1 cellular context compared by ENCODE assay signal in genomic region chr18:49813321-49814146, GRCh38.
TF ChIP-seq lines count a peak whose summit lies in the region.

Gene ACAA2, minus strand, starts transcription at chr18:49813533. Its CDS starts 49 bp downstream, at chr18:49813484.

TF ChIP-seq in HepG2, 621 proteins besides CTCF, POLR2A, EP300 and RAD21 (continued from another document and continues in another):
- TF ChIP-seq, protein P1, sequence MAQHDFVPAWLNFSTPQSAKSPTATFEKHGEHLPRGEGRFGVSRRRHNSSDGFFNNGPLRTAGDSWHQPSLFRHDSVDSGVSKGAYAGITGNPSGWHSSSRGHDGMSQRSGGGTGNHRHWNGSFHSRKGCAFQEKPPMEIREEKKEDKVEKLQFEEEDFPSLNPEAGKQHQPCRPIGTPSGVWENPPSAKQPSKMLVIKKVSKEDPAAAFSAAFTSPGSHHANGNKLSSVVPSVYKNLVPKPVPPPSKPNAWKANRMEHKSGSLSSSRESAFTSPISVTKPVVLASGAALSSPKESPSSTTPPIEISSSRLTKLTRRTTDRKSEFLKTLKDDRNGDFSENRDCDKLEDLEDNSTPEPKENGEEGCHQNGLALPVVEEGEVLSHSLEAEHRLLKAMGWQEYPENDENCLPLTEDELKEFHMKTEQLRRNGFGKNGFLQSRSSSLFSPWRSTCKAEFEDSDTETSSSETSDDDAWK (CRISPR knock-in tag; IDR thresholded peaks at IDR 0.05) = no peak
- peak; percentile 74; the same call in 1 of the 2 replicates for TF ChIP-seq NRL (CRISPR knock-in tag; IDR thresholded peaks at IDR 0.05; ENCODE audit: borderline replicate concordance)
- TF ChIP-seq ZNF556 (CRISPR knock-in tag; IDR thresholded peaks at IDR 0.05; ENCODE audit: borderline replicate concordance) = no peak; the same call in 1 of the 2 replicates
- TF ChIP-seq SOX6 (IDR thresholded peaks at IDR 0.05) = no peak
- TF ChIP-seq SOX6 (CRISPR knock-in tag; IDR thresholded peaks at IDR 0.05) = peak; percentile 80
- TF ChIP-seq ZNF33A (CRISPR knock-in tag; IDR thresholded peaks at IDR 0.05; ENCODE audit: borderline replicate concordance) = no peak
- peak; percentile 62 for TF ChIP-seq YEATS4 (CRISPR knock-in tag; IDR thresholded peaks at IDR 0.05; ENCODE audit: borderline replicate concordance)
- TF ChIP-seq ZNF275 (CRISPR knock-in tag; IDR thresholded peaks at IDR 0.05; ENCODE audit: borderline replicate concordance) = peak; percentile 41; the same call in 1 of the 2 replicates
- TF ChIP-seq, protein P2, sequence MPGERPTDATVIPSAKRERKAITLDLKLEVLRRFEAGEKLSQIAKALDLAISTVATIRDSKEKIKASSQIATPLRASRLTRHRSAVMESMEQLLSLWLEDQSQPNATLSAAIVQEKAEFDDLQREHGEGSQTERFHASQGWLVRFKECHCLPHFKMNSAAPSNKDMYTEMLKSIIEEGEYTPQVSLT (CRISPR knock-in tag; IDR thresholded peaks at IDR 0.05; ENCODE audit: borderline replicate concordance, low read depth) = no peak
- no peak for TF ChIP-seq SRSF1 (optimal IDR thresholded peaks at IDR 0.05; ENCODE audit: low read depth, low read length)
- peak; percentile 68 for TF ChIP-seq ZNF776 (CRISPR knock-in tag; IDR thresholded peaks at IDR 0.05)
- no peak for TF ChIP-seq KDM1A (CRISPR knock-in tag; IDR thresholded peaks at IDR 0.05)
- peak; percentile 95 for TF ChIP-seq RXRB (CRISPR knock-in tag; IDR thresholded peaks at IDR 0.05; ENCODE audit: borderline replicate concordance)
- TF ChIP-seq ZNF549 (CRISPR knock-in tag; IDR thresholded peaks at IDR 0.05) = no peak
- TF ChIP-seq, protein P3, sequence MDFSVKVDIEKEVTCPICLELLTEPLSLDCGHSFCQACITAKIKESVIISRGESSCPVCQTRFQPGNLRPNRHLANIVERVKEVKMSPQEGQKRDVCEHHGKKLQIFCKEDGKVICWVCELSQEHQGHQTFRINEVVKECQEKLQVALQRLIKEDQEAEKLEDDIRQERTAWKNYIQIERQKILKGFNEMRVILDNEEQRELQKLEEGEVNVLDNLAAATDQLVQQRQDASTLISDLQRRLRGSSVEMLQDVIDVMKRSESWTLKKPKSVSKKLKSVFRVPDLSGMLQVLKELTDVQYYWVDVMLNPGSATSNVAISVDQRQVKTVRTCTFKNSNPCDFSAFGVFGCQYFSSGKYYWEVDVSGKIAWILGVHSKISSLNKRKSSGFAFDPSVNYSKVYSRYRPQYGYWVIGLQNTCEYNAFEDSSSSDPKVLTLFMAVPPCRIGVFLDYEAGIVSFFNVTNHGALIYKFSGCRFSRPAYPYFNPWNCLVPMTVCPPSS (IDR thresholded peaks at IDR 0.05) = no peak
- TF ChIP-seq ZNF256 (CRISPR knock-in tag; conservative IDR thresholded peaks at IDR 0.05) = no peak; the same call in 1 of the 2 replicates
- no peak for TF ChIP-seq ZKSCAN5 (CRISPR knock-in tag; IDR thresholded peaks at IDR 0.05)
- TF ChIP-seq LRRFIP1 (CRISPR knock-in tag; conservative IDR thresholded peaks at IDR 0.05) = no peak
- peak; percentile 80; the same call in 1 of the 2 replicates for TF ChIP-seq ZNF737 (CRISPR knock-in tag; IDR thresholded peaks at IDR 0.05; ENCODE audit: borderline replicate concordance)
- TF ChIP-seq KAT7 (CRISPR knock-in tag; IDR thresholded peaks at IDR 0.05; ENCODE audit: borderline replicate concordance) = peak; percentile 93
- no peak; the same call in 1 of the 2 replicates for TF ChIP-seq FOXO1 (CRISPR knock-in tag; IDR thresholded peaks at IDR 0.05)
- no peak for TF ChIP-seq MIER2 (CRISPR knock-in tag; IDR thresholded peaks at IDR 0.05)
- TF ChIP-seq ZNF790 (CRISPR knock-in tag; IDR thresholded peaks at IDR 0.05; ENCODE audit: borderline replicate concordance) = peak; percentile 18; the same call in 1 of the 2 replicates
- TF ChIP-seq, protein P4, sequence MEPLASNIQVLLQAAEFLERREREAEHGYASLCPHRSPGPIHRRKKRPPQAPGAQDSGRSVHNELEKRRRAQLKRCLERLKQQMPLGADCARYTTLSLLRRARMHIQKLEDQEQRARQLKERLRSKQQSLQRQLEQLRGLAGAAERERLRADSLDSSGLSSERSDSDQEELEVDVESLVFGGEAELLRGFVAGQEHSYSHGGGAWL (CRISPR knock-in tag; IDR thresholded peaks at IDR 0.05) = peak; percentile 75
- no peak for TF ChIP-seq CEBPB (IDR thresholded peaks at IDR 0.05; ENCODE audit: borderline replicate concordance, low read depth, low read length)
- TF ChIP-seq AHDC1 (CRISPR knock-in tag; IDR thresholded peaks at IDR 0.05; ENCODE audit: borderline replicate concordance) = no peak
- TF ChIP-seq, protein P5, sequence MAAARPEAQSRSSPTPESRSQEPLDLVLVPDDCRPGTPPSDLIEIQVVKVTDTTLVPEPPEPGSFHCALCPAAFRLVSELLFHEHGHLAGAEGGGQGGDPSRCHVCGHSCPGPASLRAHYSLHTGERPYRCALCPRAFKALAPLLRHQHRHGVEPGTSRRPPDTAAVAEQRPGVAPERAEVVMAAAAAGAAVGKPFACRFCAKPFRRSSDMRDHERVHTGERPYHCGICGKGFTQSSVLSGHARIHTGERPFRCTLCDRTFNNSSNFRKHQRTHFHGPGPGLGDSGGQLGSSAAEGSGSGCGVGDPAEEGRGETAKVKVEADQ (CRISPR knock-in tag; IDR thresholded peaks at IDR 0.05; ENCODE audit: borderline replicate concordance) = no peak
- TF ChIP-seq MEIS2 (CRISPR knock-in tag; IDR thresholded peaks at IDR 0.05) = peak; percentile 40
- TF ChIP-seq FOXP4 (CRISPR knock-in tag; IDR thresholded peaks at IDR 0.05) = 0 out of 2 replicates have a peak, but pooled peaks have one; percentile 9
- no peak; the same call in 1 of the 2 replicates for TF ChIP-seq ZNF350 (CRISPR knock-in tag; IDR thresholded peaks at IDR 0.05; ENCODE audit: borderline replicate concordance, low read depth)
- 0 out of 2 replicates have a peak, but pooled peaks have one; percentile 52 for TF ChIP-seq ZNF761 (CRISPR knock-in tag; conservative IDR thresholded peaks at IDR 0.05)
- 0 out of 2 replicates have a peak, but pooled peaks have one; percentile 22 for TF ChIP-seq CAMTA2 (CRISPR knock-in tag; IDR thresholded peaks at IDR 0.05; ENCODE audit: borderline replicate concordance)
- TF ChIP-seq, protein P6, sequence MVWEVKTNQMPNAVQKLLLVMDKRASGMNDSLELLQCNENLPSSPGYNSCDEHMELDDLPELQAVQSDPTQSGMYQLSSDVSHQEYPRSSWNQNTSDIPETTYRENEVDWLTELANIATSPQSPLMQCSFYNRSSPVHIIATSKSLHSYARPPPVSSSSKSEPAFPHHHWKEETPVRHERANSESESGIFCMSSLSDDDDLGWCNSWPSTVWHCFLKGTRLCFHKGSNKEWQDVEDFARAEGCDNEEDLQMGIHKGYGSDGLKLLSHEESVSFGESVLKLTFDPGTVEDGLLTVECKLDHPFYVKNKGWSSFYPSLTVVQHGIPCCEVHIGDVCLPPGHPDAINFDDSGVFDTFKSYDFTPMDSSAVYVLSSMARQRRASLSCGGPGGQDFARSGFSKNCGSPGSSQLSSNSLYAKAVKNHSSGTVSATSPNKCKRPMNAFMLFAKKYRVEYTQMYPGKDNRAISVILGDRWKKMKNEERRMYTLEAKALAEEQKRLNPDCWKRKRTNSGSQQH (CRISPR knock-in tag; IDR thresholded peaks at IDR 0.05; ENCODE audit: low read depth) = no peak; the same call in 1 of the 2 replicates
- no peak for TF ChIP-seq CREB1 (IDR thresholded peaks at IDR 0.05)
- no peak for TF ChIP-seq CREB1 (CRISPR knock-in tag; IDR thresholded peaks at IDR 0.05)
- TF ChIP-seq, protein P7, sequence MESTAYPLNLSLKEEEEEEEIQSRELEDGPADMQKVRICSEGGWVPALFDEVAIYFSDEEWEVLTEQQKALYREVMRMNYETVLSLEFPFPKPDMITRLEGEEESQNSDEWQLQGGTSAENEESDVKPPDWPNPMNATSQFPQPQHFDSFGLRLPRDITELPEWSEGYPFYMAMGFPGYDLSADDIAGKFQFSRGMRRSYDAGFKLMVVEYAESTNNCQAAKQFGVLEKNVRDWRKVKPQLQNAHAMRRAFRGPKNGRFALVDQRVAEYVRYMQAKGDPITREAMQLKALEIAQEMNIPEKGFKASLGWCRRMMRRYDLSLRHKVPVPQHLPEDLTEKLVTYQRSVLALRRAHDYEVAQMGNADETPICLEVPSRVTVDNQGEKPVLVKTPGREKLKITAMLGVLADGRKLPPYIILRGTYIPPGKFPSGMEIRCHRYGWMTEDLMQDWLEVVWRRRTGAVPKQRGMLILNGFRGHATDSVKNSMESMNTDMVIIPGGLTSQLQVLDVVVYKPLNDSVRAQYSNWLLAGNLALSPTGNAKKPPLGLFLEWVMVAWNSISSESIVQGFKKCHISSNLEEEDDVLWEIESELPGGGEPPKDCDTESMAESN (CRISPR knock-in tag; conservative IDR thresholded peaks at IDR 0.05) = no peak; the same call in 1 of the 2 replicates
- no peak for TF ChIP-seq ZNF615 (CRISPR knock-in tag; IDR thresholded peaks at IDR 0.05; ENCODE audit: borderline replicate concordance)
- no peak for TF ChIP-seq ZNF703 (CRISPR knock-in tag; IDR thresholded peaks at IDR 0.05; ENCODE audit: borderline replicate concordance)
- TF ChIP-seq TRIM24 (CRISPR knock-in tag; IDR thresholded peaks at IDR 0.05) = no peak
- TF ChIP-seq BHLHE40 (IDR thresholded peaks at IDR 0.05; ENCODE audit: low read length) = no peak
- TF ChIP-seq, protein P8, sequence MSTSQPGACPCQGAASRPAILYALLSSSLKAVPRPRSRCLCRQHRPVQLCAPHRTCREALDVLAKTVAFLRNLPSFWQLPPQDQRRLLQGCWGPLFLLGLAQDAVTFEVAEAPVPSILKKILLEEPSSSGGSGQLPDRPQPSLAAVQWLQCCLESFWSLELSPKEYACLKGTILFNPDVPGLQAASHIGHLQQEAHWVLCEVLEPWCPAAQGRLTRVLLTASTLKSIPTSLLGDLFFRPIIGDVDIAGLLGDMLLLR (CRISPR knock-in tag; IDR thresholded peaks at IDR 0.05) = 0 out of 2 replicates have a peak, but pooled peaks have one; percentile 37
